16 cellular contexts compared by ENCODE assay signal in the genomic region with DNA sequence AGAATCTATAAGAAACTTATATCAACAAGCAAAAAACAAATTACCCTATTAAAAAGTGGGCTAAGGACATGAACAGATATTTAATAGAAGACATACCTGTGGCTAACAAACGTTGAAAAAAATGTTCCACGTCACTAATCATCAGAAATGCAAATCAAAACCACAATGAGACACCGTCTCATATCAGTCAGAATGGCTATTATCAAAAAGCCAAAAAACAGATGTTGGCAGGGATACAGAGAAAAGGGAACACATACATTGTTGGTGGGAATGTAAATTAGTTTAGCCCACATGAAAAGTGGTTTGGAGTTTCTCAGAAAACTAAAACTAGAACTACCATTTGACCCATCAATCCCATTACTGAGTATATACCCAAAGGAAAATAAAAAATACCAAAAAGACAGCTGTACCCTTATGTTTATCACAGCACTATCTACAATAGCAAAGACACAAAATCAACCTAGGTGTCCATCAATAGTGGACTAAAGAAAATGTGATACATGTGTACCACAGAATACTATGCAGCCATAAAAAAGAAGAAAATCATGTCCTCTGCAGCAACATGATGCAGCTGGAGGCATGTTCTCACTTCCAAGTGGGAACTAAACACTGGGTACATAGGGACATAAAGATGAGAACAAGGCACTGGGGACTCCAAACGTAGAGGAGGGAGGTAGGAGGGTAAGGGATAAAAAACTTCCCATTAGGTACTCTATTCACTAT.
DNase-seq lines count a peak whose midpoint lies in the region; ATAC-seq lines count a peak whose summit lies in the region.
"Had no signal": no experiment of that assay in that cellular context is flagged by ENCODE, and none has a peak within 500 bp of the region (broad histone marks: within the 10 kb centered on the region; RNA-seq: fewer than 3 reads in every experiment).

No MANE protein-coding gene starts in this region.

- peaks cover 29% of the 10 kb centered on the region for H3K36me3 Mint-ChIP-seq in T-cell

- CTCF ChIA-PET in T-cell (lab: Charles Lee): interaction anchor here in 1 of 2 donors (0.6 kb wide), 1 partner anchor 110 kb away, joined by 3 read pairs; no protein-coding TSS in a partner anchor

- POLR2A ChIA-PET in T-cell (lab: Charles Lee): no interaction called here

- peaks cover 35 to 53% (median 45%) of the 10 kb centered on the region in 3 donors for H3K4me1 Mint-ChIP-seq in T-cell

- no peak overlapping the region for H3K27ac Mint-ChIP-seq in T-cell
- H3K27ac Mint-ChIP-seq: activated naive CD4-positive, alpha-beta T cell treated with anti-CD3 and anti-CD28 coated beads, Interleukin-2, amount 50 U/mL, for 72 hours; nephron progenitor cell had no signal

- H3K9me3 Mint-ChIP-seq in T-cell: no peaks in the 10 kb centered on the region
- H3K9me3 Mint-ChIP-seq: activated naive CD4-positive, alpha-beta T cell treated with anti-CD3 and anti-CD28 coated beads, Interleukin-2, amount 50 U/mL, for 72 hours had no signal

- ATAC-seq in GM18858 (IDR thresholded peaks at IDR 0.05; ENCODE audit: unreplicated experiment) (peak; percentile 79), HG02852 (IDR thresholded peaks at IDR 0.05; ENCODE audit: unreplicated experiment) (peak; percentile 60), HG03571 (IDR thresholded peaks at IDR 0.05; ENCODE audit: unreplicated experiment) (peak; percentile 50), T-cell (replicated peaks in 1 of 4) (no peak)
- ATAC-seq: activated naive CD4-positive, alpha-beta T cell treated with anti-CD3 and anti-CD28 coated beads, Interleukin-2, amount 50 U/mL, for 72 hours; left ventricle myocardium superior had no signal

- H3K27me3 Mint-ChIP-seq in T-cell: no peaks in the 10 kb centered on the region

- DNase-seq in glomerular visceral epithelial cell (ENCODE audit: extremely low spot score) (peak; percentile 31), NCI-H82 treated with DMSO at 0.1 percent for 48 hours (lab: John Stamatoyannopoulos, UW; ENCODE audit: unreplicated experiment) (no peak), AG20443 (ENCODE audit: low spot score) (no peak), T-cell (no peak)
- no peak for DNase-seq in activated CD4-positive, alpha-beta T cell treated with anti-CD3 and anti-CD28 coated beads, Interleukin-2, amount 50 U/mL, for 48 hours
- DNase-seq: IMR-90, left ventricle myocardium superior, NCI-H1436 treated with DMSO at 0.1 percent for 48 hours, nephron progenitor cell, SIG-M5, sigmoid colon, stomach had no signal

- H3K4me3 Mint-ChIP-seq in T-cell: no peak overlapping the region
- H3K4me3 Mint-ChIP-seq: nephron progenitor cell had no signal

Comparison
In these comparisons a context has a peak if more than half of its experiments do, and no peak if none do; other contexts are left out.
1. ATAC-seq: peak in GM18858 (single experiment), HG02852 (single experiment) and HG03571 (single experiment); none in T-cell (0 of 4).